In genomic region chr7:93051660-93052059, GRCh38 we compare ENCODE assay signal across 2 cellular contexts.
TF ChIP-seq lines count a peak whose summit lies in the region.

No MANE protein-coding gene starts in this region.

TF ChIP-seq in IMR-90, 13 proteins besides CTCF, POLR2A, EP300 and RAD21:
- TF ChIP-seq MXI1 (IDR thresholded peaks at IDR 0.05; ENCODE audit: borderline replicate concordance, low read depth, low read length) = no peak
- no peak for TF ChIP-seq RCOR1 (IDR thresholded peaks at IDR 0.05; ENCODE audit: insufficient replicate concordance, low read length)
- TF ChIP-seq FOS (IDR thresholded peaks at IDR 0.05; ENCODE audit: low read depth, low read length) = no peak
- TF ChIP-seq ELK1 (IDR thresholded peaks at IDR 0.05; ENCODE audit: borderline replicate concordance, low read depth, low read length) = no peak
- no peak for TF ChIP-seq SMC3 (IDR thresholded peaks at IDR 0.05; ENCODE audit: low read depth, low read length)
- TF ChIP-seq RFX5 (IDR thresholded peaks at IDR 0.05; ENCODE audit: low read depth, low read length) = no peak
- no peak for TF ChIP-seq NFE2L2 (IDR thresholded peaks at IDR 0.05; ENCODE audit: low read depth, low read length)
- TF ChIP-seq CEBPB (IDR thresholded peaks at IDR 0.05; ENCODE audit: low read depth, low read length) = no peak
- TF ChIP-seq MAZ (IDR thresholded peaks at IDR 0.05; ENCODE audit: borderline replicate concordance, low read depth, low read length) = no peak
- no peak for TF ChIP-seq MAFK (IDR thresholded peaks at IDR 0.05; ENCODE audit: low read depth, low read length)
- TF ChIP-seq USF2 (IDR thresholded peaks at IDR 0.05; ENCODE audit: low read depth, low read length) = no peak
- TF ChIP-seq CHD1 (IDR thresholded peaks at IDR 0.05; ENCODE audit: low read depth, low read length) = no peak
- no peak for TF ChIP-seq BHLHE40 (IDR thresholded peaks at IDR 0.05; ENCODE audit: low read depth, low read length)

TF ChIP-seq in K562, 482 proteins besides CTCF, POLR2A, EP300 and RAD21:
- no peak for TF ChIP-seq ZNF280A (IDR thresholded peaks at IDR 0.05; ENCODE audit: low read depth, partially characterized antibody)
- no peak for TF ChIP-seq HDAC6 (IDR thresholded peaks at IDR 0.05; ENCODE audit: low read depth, low read length)
- TF ChIP-seq MEIS2 (IDR thresholded peaks at IDR 0.05; ENCODE audit: partially characterized antibody) = no peak
- TF ChIP-seq NFYB (IDR thresholded peaks at IDR 0.05; ENCODE audit: extremely low read depth, insufficient read length) = no peak
- TF ChIP-seq TBP (optimal IDR thresholded peaks at IDR 0.05; ENCODE audit: low read depth, low read length) = no peak
- TF ChIP-seq MAZ (CRISPR knock-in tag; conservative IDR thresholded peaks at IDR 0.05 in 1 of 2, IDR thresholded peaks at IDR 0.05 in 1 of 2) = no peak
- no peak for TF ChIP-seq KLF6 (CRISPR knock-in tag; IDR thresholded peaks at IDR 0.05; ENCODE audit: borderline replicate concordance)
- TF ChIP-seq ZFX (CRISPR knock-in tag; IDR thresholded peaks at IDR 0.05) = no peak
- no peak for TF ChIP-seq TEAD2 (tag; IDR thresholded peaks at IDR 0.05)
TF ChIP-seq in K562: peak in this region for 0.
